ENCODE assay signal across 8 cellular contexts in the genomic region with DNA sequence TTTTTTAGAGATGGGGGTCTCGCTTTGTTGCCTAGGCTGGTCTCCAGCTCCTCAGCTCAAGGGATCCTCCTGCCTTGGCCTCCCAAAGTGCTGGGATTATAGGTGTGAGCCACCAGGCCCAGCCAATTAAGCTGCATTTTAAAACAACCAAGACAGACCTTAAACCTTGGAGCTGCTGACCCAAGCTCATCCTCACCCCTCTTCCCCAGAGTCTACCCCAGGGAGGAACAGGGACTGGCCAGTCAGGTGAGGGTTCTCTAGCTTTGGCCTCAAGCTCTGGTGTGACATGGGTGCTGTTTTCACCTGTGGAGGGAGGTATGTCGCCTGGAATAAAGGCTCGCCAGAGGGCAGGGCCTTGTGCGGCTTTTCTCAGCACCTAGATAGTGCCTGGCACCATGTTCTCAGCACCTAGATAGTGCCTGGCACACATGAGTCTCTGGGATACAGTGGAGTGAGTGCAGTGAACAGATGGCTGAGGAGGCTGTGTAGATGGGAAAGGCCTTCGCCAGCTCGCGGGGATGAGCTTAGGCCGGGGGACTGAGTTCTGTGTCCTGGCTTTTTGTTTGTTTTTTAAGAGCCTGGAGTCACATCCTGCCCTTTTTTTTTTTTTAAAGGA. TPM values are rescaled to one million over a fixed set of nuclear protein-coding genes. Genes with fewer than 3 reads are reported as not detected.
DNase-seq lines count a peak whose midpoint lies in the region; ATAC-seq, FAIRE-seq and TF ChIP-seq lines count a peak whose summit lies in the region.

No MANE protein-coding gene starts in this region.

- peak overlapping the region in 1 of 3 donors; percentile 22 for H3K4me3 ChIP-seq in right lobe of liver

- peak overlapping the region; percentile 65 for H3K27ac Mint-ChIP-seq in stimulated activated naive CD8-positive, alpha-beta T cell treated with anti-CD3 and anti-CD28 coated beads, Interleukin-15, Interleukin-2, amounts not matched to agents 100 ng/mL and 50 ng/mL, for 24 hours
- H3K27ac Mint-ChIP-seq in WTC11 = peak overlapping the region; percentile 88

- H3K27ac ChIP-seq in right lobe of liver = peak overlapping the region; percentile 55 to 98 (median 83)

- no peak for DNase-seq in stimulated activated naive CD8-positive, alpha-beta T cell treated with anti-CD3 and anti-CD28 coated beads, Interleukin-15, Interleukin-2, amounts not matched to agents 100 U/mL and 50 U/mL, for 24 hours
- DNase-seq in WTC11 (ENCODE audit: low spot score) (no peak), right lobe of liver (no peak), NCI-H526 (lab: John Stamatoyannopoulos, UW) (no peak), urothelium cell line (ENCODE audit: low spot score) (no peak), GM20000 (ENCODE audit: low spot score) (no peak), NCI-H187 (lab: John Stamatoyannopoulos, UW) (no peak)

- FAIRE-seq in urothelium cell line (lab: Jason Lieb, UNC) = no peak

- no peak for TF ChIP-seq POLR2A in right lobe of liver (IDR thresholded peaks at IDR 0.05)

- no peak for TF ChIP-seq CTCF in WTC11 (IDR thresholded peaks at IDR 0.05)
- TF ChIP-seq CTCF in right lobe of liver (IDR thresholded peaks at IDR 0.05) = peak in 1 of 4 donors; percentile 10
- TF ChIP-seq CTCF in GM20000 (IDR thresholded peaks at IDR 0.05; ENCODE audit: extremely low read depth, missing control alignments) = no peak

- no peaks in the 10 kb centered on the region for H3K9me3 ChIP-seq in right lobe of liver

- H3K27me3 ChIP-seq in right lobe of liver = no peaks in the 10 kb centered on the region

- H3K36me3 Mint-ChIP-seq in stimulated activated naive CD8-positive, alpha-beta T cell treated with anti-CD3 and anti-CD28 coated beads, Interleukin-15, Interleukin-2, amounts not matched to agents 100 ng/mL and 50 ng/mL, for 24 hours (ENCODE audit: low read depth) = peaks cover 42% of the 10 kb centered on the region
- peaks cover 35% of the 10 kb centered on the region for H3K36me3 Mint-ChIP-seq in WTC11

- no peak for ATAC-seq in stimulated activated naive CD8-positive, alpha-beta T cell treated with anti-CD3 and anti-CD28 coated beads, Interleukin-15, Interleukin-2, amounts not matched to agents 100 U/mL and 50 U/mL, for 24 hours
- ATAC-seq in WTC11 (no peak), right lobe of liver (peak in 3 of 4 donors; percentile 2 to 4 (median 2))

- peaks cover 0 to 94% (median 48%) of the 10 kb centered on the region in 4 donors for H3K4me1 ChIP-seq in right lobe of liver

- H3K36me3 ChIP-seq in right lobe of liver = peaks cover 4 to 32% (median 17%) of the 10 kb centered on the region in 4 donors

- no peaks in the 10 kb centered on the region for H3K9me3 Mint-ChIP-seq in stimulated activated naive CD8-positive, alpha-beta T cell treated with anti-CD3 and anti-CD28 coated beads, Interleukin-15, Interleukin-2, amounts not matched to agents 100 ng/mL and 50 ng/mL, for 24 hours
- no peaks in the 10 kb centered on the region for H3K9me3 Mint-ChIP-seq in WTC11

- CTCF ChIA-PET in WTC11 (lab: Charles Lee) = interaction anchor here (0.6 to 1.8 kb wide), 7 partner anchors 9 to 76 kb away, joined by 3 to 13 read pairs (median 5); a partner anchor contains a TSS

- WGBS in right lobe of liver (ENCODE audit: insufficient coverage, low coverage, low lambda C conversion rate, missing lambda C conversion rate) = 18% methylated on average over 5 of the region's 8 CpGs

- POLR2A ChIA-PET in WTC11 (lab: Charles Lee) = interaction anchor here (0.5 to 1.3 kb wide), 8 partner anchors 7 to 110 kb away, joined by 3 to 8 read pairs (median 3); no protein-coding TSS in a partner anchor

- H3K4me3 Mint-ChIP-seq in stimulated activated naive CD8-positive, alpha-beta T cell treated with anti-CD3 and anti-CD28 coated beads, Interleukin-15, Interleukin-2, amounts not matched to agents 100 ng/mL and 50 ng/mL, for 24 hours = no peak overlapping the region
- no peak overlapping the region for H3K4me3 Mint-ChIP-seq in WTC11

- H3K27me3 Mint-ChIP-seq in stimulated activated naive CD8-positive, alpha-beta T cell treated with anti-CD3 and anti-CD28 coated beads, Interleukin-15, Interleukin-2, amounts not matched to agents 100 ng/mL and 50 ng/mL, for 24 hours = no peaks in the 10 kb centered on the region
- no peaks in the 10 kb centered on the region for H3K27me3 Mint-ChIP-seq in WTC11 (ENCODE audit: low read depth)

- H3K4me1 Mint-ChIP-seq in stimulated activated naive CD8-positive, alpha-beta T cell treated with anti-CD3 and anti-CD28 coated beads, Interleukin-15, Interleukin-2, amounts not matched to agents 100 ng/mL and 50 ng/mL, for 24 hours (ENCODE audit: low read depth) = peaks cover 55% of the 10 kb centered on the region
- peaks cover 9% of the 10 kb centered on the region for H3K4me1 Mint-ChIP-seq in WTC11

- intact Hi-C loops in right lobe of liver (cut with DNase I) = no loop called here

TF ChIP-seq in WTC11, 78 proteins besides CTCF, POLR2A, EP300 and RAD21:
- no peak for TF ChIP-seq FOXP1 (CRISPR knock-in tag; IDR thresholded peaks at IDR 0.05; ENCODE audit: borderline replicate concordance)

RNA-seq across cellular contexts. Expression of a gene that starts 7.4 kb away (rescaled TPM):
- total RNA-seq in WTC11 (2021) = 106 to 111 TPM (median 107 TPM) in 3 replicates
- total RNA-seq in right lobe of liver = 100 to 1,000 TPM in 1 of 6 experiments, 10 to 100 TPM in 5; 49.4 to 107 (median 54.5) TPM

RNA-seq across cellular contexts. Expression of a gene that starts 9.5 kb away (rescaled TPM):
- 67.7 to 81.7 TPM (median 69.3 TPM) in 3 replicates for total RNA-seq in WTC11 (2021)
- total RNA-seq in right lobe of liver = 10 to 100 TPM; 44.3 to 68.5 (median 56.9) TPM

RNA-seq across cellular contexts. Expression of a gene that starts 14.7 kb away (rescaled TPM):
- total RNA-seq in WTC11 (2021) (3.3 to 5.4 TPM (median 3.4 TPM) in 3 replicates), right lobe of liver (1 to 10 TPM; 1.7 to 5.6 (median 2.7) TPM)

RNA-seq across cellular contexts. Expression of a gene that starts 58.1 kb away (rescaled TPM):
- total RNA-seq in WTC11 (2021) (14.4 to 19.4 TPM (median 16.6 TPM) in 3 replicates), right lobe of liver (10 to 100 TPM in 2 of 6 experiments, 1 to 10 TPM in 4; 6.1 to 15.3 (median 7.7) TPM)

Comparison
In these comparisons a context has a peak if more than half of its experiments do, and no peak if none do; other contexts are left out.
1. ATAC-seq: peak in right lobe of liver (3 of 4); none in stimulated activated naive CD8-positive, alpha-beta T cell treated with anti-CD3 and anti-CD28 coated beads, Interleukin-15, Interleukin-2, amounts not matched to agents 100 U/mL and 50 U/mL, for 24 hours (single experiment) and WTC11 (single experiment).